In genomic region chr19:7006305-7006704, GRCh38 we compare ENCODE assay signal across 1 cellular context.
A peak's percentile ranks its signal among the peaks of the same experiment; 100 is the strongest.
TF ChIP-seq lines count a peak whose summit lies in the region.

No MANE protein-coding gene starts in this region.

TF ChIP-seq in Ishikawa, 13 proteins besides CTCF, POLR2A, EP300 and RAD21:
- TF ChIP-seq TAF1 (IDR thresholded peaks at IDR 0.05; ENCODE audit: low read depth), result no peak
- TF ChIP-seq MAX (IDR thresholded peaks at IDR 0.05), result no peak
- TF ChIP-seq USF1 (IDR thresholded peaks at IDR 0.05), result peak; percentile 80
